In the genomic region with DNA sequence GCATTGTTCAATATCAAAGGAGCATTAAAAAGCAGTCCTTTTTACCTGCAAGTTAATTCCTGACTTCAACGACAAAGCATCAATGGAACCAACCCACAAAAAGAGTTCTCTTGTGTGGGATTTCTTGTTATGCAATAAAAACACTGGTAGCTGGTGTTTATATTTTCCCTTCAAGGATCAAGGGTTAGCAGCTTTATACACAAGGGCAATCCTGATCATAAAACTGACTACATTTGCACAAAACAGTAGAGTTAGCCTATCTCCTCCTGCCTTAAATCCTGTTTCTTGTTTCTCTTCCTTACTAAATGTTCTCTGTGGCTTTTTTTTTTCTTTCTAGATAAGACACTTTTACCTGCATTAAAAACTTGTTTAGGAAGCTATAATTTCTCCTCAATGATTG, we compare ENCODE assay signal across 37 cellular contexts.
A peak's percentile ranks its signal among the peaks of the same experiment; 100 is the strongest.
DNase-seq lines count a peak whose midpoint lies in the region; ATAC-seq, FAIRE-seq and TF ChIP-seq lines count a peak whose summit lies in the region.
"Had no signal": no experiment of that assay in that cellular context is flagged by ENCODE, and none has a peak within 500 bp of the region (broad histone marks: within the 10 kb centered on the region; RNA-seq: fewer than 3 reads in every experiment).

No MANE protein-coding gene starts in this region.

- BruUV-seq in HepG2 (replicated peaks; lab: Mats Ljungman, UMichigan) = no TSS peak

- H3K27me3 Mint-ChIP-seq in neural progenitor cell (ENCODE audit: insufficient read depth, low read depth) = peaks cover 2% of the 10 kb centered on the region
- H3K27me3 Mint-ChIP-seq: B cell; CD4-positive, alpha-beta memory T cell; CD4-positive, alpha-beta T cell; CD4-positive, CD25-positive, alpha-beta regulatory T cell had no signal

- CTCF ChIA-PET in HepG2 (lab: Yijun Ruan, JAX; ENCODE audit: low intra/inter-chr PET ratio, low total read pairs) = no interaction called here

- 0 out of 2 replicates have a peak overlapping the region, but pooled peaks have one; percentile 6 for H3K4me2 ChIP-seq in HepG2 (ENCODE audit: low read depth, low read length)
- H3K4me2 ChIP-seq in neural progenitor cell = no peak overlapping the region
- H3K4me2 ChIP-seq: A549; BLaER1; BLaER1 treated with 17β-estradiol and CSF1 and Interleukin-3, amounts not matched to agents 10 nM and 100 nM had no signal

- ATAC-seq in HepG2 = no peak
- no peak for ATAC-seq in right lobe of liver
- peak; percentile 94 for ATAC-seq in left colon
- peak; percentile 68 for ATAC-seq in mucosa of descending colon
- no peak for ATAC-seq in HG03378 (IDR thresholded peaks at IDR 0.05; ENCODE audit: unreplicated experiment)
- ATAC-seq: A549; CD8-positive, alpha-beta T cell had no signal

- WGBS in HepG2 (ENCODE audit: low lambda C conversion rate) = 0% methylated on average over 1 of the region's 1 CpG
- WGBS in right lobe of liver (ENCODE audit: insufficient coverage, low coverage, low lambda C conversion rate, missing lambda C conversion rate) = 18% methylated on average over 1 of the region's 1 CpG

- H3K27me3 ChIP-seq in HepG2 (ENCODE audit: control insufficient read depth in 1 of 2, insufficient read depth in 2 of 2, low read length in 2 of 2) (no peaks in the 10 kb centered on the region), right lobe of liver (no peaks in the 10 kb centered on the region), neural progenitor cell (no peaks in the 10 kb centered on the region)
- H3K27me3 ChIP-seq: BE2C; BLaER1; BLaER1 treated with 17β-estradiol and CSF1 and Interleukin-3, amounts not matched to agents 10 nM and 100 nM had no signal

- H4K20me1 ChIP-seq in HepG2 (ENCODE audit: insufficient read depth, low read length) = no peaks in the 10 kb centered on the region
- H4K20me1 ChIP-seq in neural progenitor cell (ENCODE audit: low read depth) = no peaks in the 10 kb centered on the region
- H4K20me1 ChIP-seq: BLaER1; BLaER1 treated with 17β-estradiol and CSF1 and Interleukin-3, amounts not matched to agents 10 nM and 100 nM had no signal

- no peaks in the 10 kb centered on the region for H3K4me1 Mint-ChIP-seq in neural progenitor cell
- H3K4me1 Mint-ChIP-seq: B cell; CD14-positive monocyte; CD4-positive, alpha-beta memory T cell; CD4-positive, CD25-positive, alpha-beta regulatory T cell; CD8-positive, alpha-beta memory T cell had no signal

- TF ChIP-seq EP300 in HepG2 (IDR thresholded peaks at IDR 0.05; ENCODE audit: low read depth in 2 of 2, low read length in 2 of 2) (no peak), HepG2 (CRISPR knock-in tag; IDR thresholded peaks at IDR 0.05; ENCODE audit: borderline replicate concordance) (no peak)

- TF ChIP-seq POLR2A in HepG2 (IDR thresholded peaks at IDR 0.05; ENCODE audit: insufficient read depth in 1 of 2, low read depth in 2 of 2, low read length in 2 of 2) = no peak
- TF ChIP-seq POLR2A in right lobe of liver (IDR thresholded peaks at IDR 0.05) = no peak

- peaks cover 3% of the 10 kb centered on the region for H3K9me3 Mint-ChIP-seq in neural progenitor cell
- H3K9me3 Mint-ChIP-seq: CD4-positive, alpha-beta T cell; CD8-positive, alpha-beta T cell had no signal

- intact Hi-C loops in HepG2 (cut with micrococcal nuclease; ENCODE audit: unreplicated experiment) (no loop called here), right lobe of liver (cut with DNase I) (no loop called here), left colon (cut with DNase I, micrococcal nuclease) (no loop called here), mucosa of descending colon (cut with DNase I, micrococcal nuclease) (no loop called here)

- no peak overlapping the region for H3K9ac ChIP-seq in HepG2 (ENCODE audit: insufficient read depth, low read depth, low read length)
- H3K9ac ChIP-seq in neural progenitor cell = no peak overlapping the region
- H3K9ac ChIP-seq: BLaER1; BLaER1 treated with 17β-estradiol and CSF1 and Interleukin-3, amounts not matched to agents 10 nM and 100 nM had no signal

- no peak overlapping the region for H3K4me3 Mint-ChIP-seq in neural progenitor cell
- H3K4me3 Mint-ChIP-seq: B cell; CD14-positive monocyte; CD4-positive, alpha-beta memory T cell; CD4-positive, alpha-beta T cell; CD4-positive, CD25-positive, alpha-beta regulatory T cell; CD8-positive, alpha-beta memory T cell; CD8-positive, alpha-beta T cell had no signal

- H3K79me2 ChIP-seq in HepG2 (ENCODE audit: insufficient read depth, low read length) (no peaks in the 10 kb centered on the region), neural progenitor cell (ENCODE audit: low read depth) (no peaks in the 10 kb centered on the region)

- H3K4me3 ChIP-seq in HepG2 (replicated peaks in 1 of 3; ENCODE audit: insufficient read depth in 1 of 3, low read depth in 2 of 3, low read length in 3 of 3) (no peak overlapping the region), right lobe of liver (no peak overlapping the region), mucosa of descending colon (no peak overlapping the region), neural progenitor cell (no peak overlapping the region)
- H3K4me3 ChIP-seq: A549; BLaER1; BLaER1 treated with 17β-estradiol and CSF1 and Interleukin-3, amounts not matched to agents 10 nM and 100 nM had no signal

- no peak for TF ChIP-seq CTCF in HepG2 (CRISPR knock-in tag; IDR thresholded peaks at IDR 0.05)
- TF ChIP-seq CTCF in right lobe of liver (IDR thresholded peaks at IDR 0.05) = no peak
- no peak for TF ChIP-seq CTCF in mucosa of descending colon (IDR thresholded peaks at IDR 0.05)
- no peak for TF ChIP-seq CTCF in neural progenitor cell (IDR thresholded peaks at IDR 0.05)

- no peaks in the 10 kb centered on the region for H3K9me3 ChIP-seq in HepG2 (ENCODE audit: low read length)
- no peaks in the 10 kb centered on the region for H3K9me3 ChIP-seq in right lobe of liver
- no peaks in the 10 kb centered on the region for H3K9me3 ChIP-seq in mucosa of descending colon
- H3K9me3 ChIP-seq in neural progenitor cell (ENCODE audit: low read depth) = no peaks in the 10 kb centered on the region
- H3K9me3 ChIP-seq: A549; BE2C; BLaER1; BLaER1 treated with 17β-estradiol and CSF1 and Interleukin-3, amounts not matched to agents 10 nM and 100 nM; Caco-2 had no signal

- no peaks in the 10 kb centered on the region for H3K36me3 Mint-ChIP-seq in neural progenitor cell
- H3K36me3 Mint-ChIP-seq: CD14-positive monocyte; CD4-positive, alpha-beta memory T cell; CD4-positive, CD25-positive, alpha-beta regulatory T cell; CD8-positive, alpha-beta memory T cell; CD8-positive, alpha-beta T cell had no signal

- no peak for DNase-seq in HepG2 (ENCODE audit: low spot score)
- DNase-seq in right lobe of liver = no peak
- no peak for DNase-seq in left colon
- DNase-seq in mucosa of descending colon = no peak
- DNase-seq in neural progenitor cell (ENCODE audit: low spot score) = no peak
- DNase-seq in activated CD4-positive, alpha-beta T cell treated with anti-CD3 and anti-CD28 coated beads for 48 hours = no peak
- no peak for DNase-seq in OCI-M2 (lab: John Stamatoyannopoulos, UW; ENCODE audit: unreplicated experiment)
- DNase-seq: 8988T; ACHN; AML-193; BE2C; C1 segment of cervical spinal cord; Caco-2; Calu3; CD4-positive, alpha-beta memory T cell; CD4-positive, alpha-beta T cell; CD4-positive, CD25-positive, alpha-beta regulatory T cell; CD8-positive, alpha-beta memory T cell; CD8-positive, alpha-beta T cell; COR-L47; DMS 273 treated with DMSO at 0.1 percent for 48 hours; DMS153; DMS53; DMS79; DMS79 treated with DMSO at 0.1 percent for 48 hours; DND-41; EL had no signal

- H2AFZ ChIP-seq in HepG2 (ENCODE audit: low read length) (no peak overlapping the region), neural progenitor cell (replicated peaks) (peak overlapping the region; percentile 17)

- no peak overlapping the region for H3K27ac Mint-ChIP-seq in neural progenitor cell
- H3K27ac Mint-ChIP-seq: B cell; CD4-positive, alpha-beta memory T cell; CD4-positive, alpha-beta T cell; CD4-positive, CD25-positive, alpha-beta regulatory T cell; CD8-positive, alpha-beta memory T cell; CD8-positive, alpha-beta T cell had no signal

- H3K36me3 ChIP-seq in HepG2 (replicated peaks in 1 of 2; ENCODE audit: control insufficient read depth in 1 of 2, insufficient read depth in 2 of 2, low read length in 2 of 2) (no peaks in the 10 kb centered on the region), right lobe of liver (no peaks in the 10 kb centered on the region), mucosa of descending colon (ENCODE audit: low read depth) (no peaks in the 10 kb centered on the region), neural progenitor cell (no peaks in the 10 kb centered on the region)
- H3K36me3 ChIP-seq: BE2C; BLaER1; BLaER1 treated with 17β-estradiol and CSF1 and Interleukin-3, amounts not matched to agents 10 nM and 100 nM had no signal

- H3K27ac ChIP-seq in HepG2 (ENCODE audit: extremely low read length, insufficient read depth, low read length) = no peak overlapping the region
- no peak overlapping the region for H3K27ac ChIP-seq in right lobe of liver
- H3K27ac ChIP-seq in neural progenitor cell = no peak overlapping the region
- H3K27ac ChIP-seq: 22Rv1; A549; BLaER1; BLaER1 treated with 17β-estradiol and CSF1 and Interleukin-3, amounts not matched to agents 10 nM and 100 nM; C4-2B had no signal

- POLR2A ChIA-PET in HepG2 (lab: Yijun Ruan, JAX) = no interaction called here

- H3F3A ChIP-seq in neural progenitor cell (ENCODE audit: low read depth) = no peaks in the 10 kb centered on the region

- in situ Hi-C loops in HepG2 (cut with HindIII; ENCODE audit: extremely low pct_ligation_motif_present, low pct_unique_long_range_greater_than_20kb) = no loop called here

- no peak for FAIRE-seq in HepG2 (lab: Jason Lieb, UNC)
- FAIRE-seq: A204.1, A549, D721Med had no signal

- TF ChIP-seq RAD21 in HepG2 (CRISPR knock-in tag; IDR thresholded peaks at IDR 0.05) = no peak

- H3K4me1 ChIP-seq in HepG2 (ENCODE audit: insufficient read depth, low read length) = no peaks in the 10 kb centered on the region
- H3K4me1 ChIP-seq in right lobe of liver = no peaks in the 10 kb centered on the region
- H3K4me1 ChIP-seq in mucosa of descending colon (ENCODE audit: low read depth) = no peaks in the 10 kb centered on the region
- no peaks in the 10 kb centered on the region for H3K4me1 ChIP-seq in neural progenitor cell
- H3K4me1 ChIP-seq: A549; BE2C; BLaER1; BLaER1 treated with 17β-estradiol and CSF1 and Interleukin-3, amounts not matched to agents 10 nM and 100 nM had no signal

TF ChIP-seq in HepG2, 621 proteins besides CTCF, POLR2A, EP300 and RAD21 (continues in another document):
- TF ChIP-seq, protein P1, sequence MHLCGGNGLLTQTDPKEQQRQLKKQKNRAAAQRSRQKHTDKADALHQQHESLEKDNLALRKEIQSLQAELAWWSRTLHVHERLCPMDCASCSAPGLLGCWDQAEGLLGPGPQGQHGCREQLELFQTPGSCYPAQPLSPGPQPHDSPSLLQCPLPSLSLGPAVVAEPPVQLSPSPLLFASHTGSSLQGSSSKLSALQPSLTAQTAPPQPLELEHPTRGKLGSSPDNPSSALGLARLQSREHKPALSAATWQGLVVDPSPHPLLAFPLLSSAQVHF (CRISPR knock-in tag; IDR thresholded peaks at IDR 0.05) = no peak
- no peak for TF ChIP-seq HNRNPLL (IDR thresholded peaks at IDR 0.05; ENCODE audit: low read depth, low read length, poor library complexity, severe bottlenecking)

Comparison
In these comparisons a context has a peak if more than half of its experiments do, and no peak if none do; other contexts are left out.
1. ATAC-seq: peak in left colon (single experiment) and mucosa of descending colon (single experiment); none in HepG2 (single experiment), right lobe of liver (0 of 4) and HG03378 (single experiment).